Comparison of ENCODE assay signal across 19 cellular contexts in genomic region chr16:1539720-1540555, GRCh38. TPM values are rescaled to one million over a fixed set of nuclear protein-coding genes. Genes with fewer than 3 reads are reported as not detected.
DNase-seq lines count a peak whose midpoint lies in the region; ATAC-seq lines count a peak whose summit lies in the region.
"Had no signal": no experiment of that assay in that cellular context is flagged by ENCODE, and none has a peak within 500 bp of the region (broad histone marks: within the 10 kb centered on the region; RNA-seq: fewer than 3 reads in every experiment).

No MANE protein-coding gene starts in this region.

- peak overlapping the region; percentile 40 for H3K27ac Mint-ChIP-seq in activated naive CD8-positive, alpha-beta T cell treated with anti-CD3 and anti-CD28 coated beads, Interleukin-2, amount 50 U/mL, for 24 hours
- H3K27ac Mint-ChIP-seq in stimulated activated effector memory CD8-positive, alpha-beta T cell treated with anti-CD3 and anti-CD28 coated beads, Interleukin-12 subunit alpha, Interleukin-12 subunit beta, amount 100 ng/mL, for 72 hours: peak overlapping the region; percentile 77
- H3K27ac Mint-ChIP-seq: activated naive CD8-positive, alpha-beta T cell treated with anti-CD3 and anti-CD28 coated beads, Interleukin-2, amount 10 ng/mL, durations not matched to agents 7 days and 5 days had no signal

- no peak overlapping the region for H3K4me3 Mint-ChIP-seq in activated naive CD8-positive, alpha-beta T cell treated with anti-CD3 and anti-CD28 coated beads, Interleukin-2, amount 50 U/mL, for 24 hours
- no peak overlapping the region for H3K4me3 Mint-ChIP-seq in stimulated activated effector memory CD8-positive, alpha-beta T cell treated with anti-CD3 and anti-CD28 coated beads, Interleukin-12 subunit alpha, Interleukin-12 subunit beta, amount 100 ng/mL, for 72 hours
- H3K4me3 Mint-ChIP-seq: activated CD4-positive, alpha-beta T cell treated with anti-CD3 and anti-CD28 coated beads, Interleukin-2, amount 10 ng/mL, durations not matched to agents 7 days and 5 days; activated naive CD8-positive, alpha-beta T cell treated with anti-CD3 and anti-CD28 coated beads, Interleukin-2, amount 10 ng/mL, durations not matched to agents 7 days and 5 days had no signal

- ATAC-seq in Right ventricle myocardium inferior: no peak
- ATAC-seq in Right ventricle myocardium superior (ENCODE audit: poor library complexity): no peak
- no peak for ATAC-seq in activated naive CD8-positive, alpha-beta T cell treated with anti-CD3 and anti-CD28 coated beads, Interleukin-2, amount 50 U/mL, for 24 hours
- no peak for ATAC-seq in stimulated activated effector memory CD8-positive, alpha-beta T cell treated with anti-CD3 and anti-CD28 coated beads, Interleukin-12 subunit alpha, Interleukin-12 subunit beta, amount 100 ng/mL, for 72 hours
- no peak for ATAC-seq in GM19351 (IDR thresholded peaks at IDR 0.05; ENCODE audit: unreplicated experiment)
- no peak for ATAC-seq in GM18868 (IDR thresholded peaks at IDR 0.05; ENCODE audit: unreplicated experiment)

- intact Hi-C loops in Right ventricle myocardium inferior (cut with DNase I): no loop called here
- intact Hi-C loops in Right ventricle myocardium superior (cut with DNase I): no loop called here

- no peaks in the 10 kb centered on the region for H3K9me3 Mint-ChIP-seq in activated naive CD8-positive, alpha-beta T cell treated with anti-CD3 and anti-CD28 coated beads, Interleukin-2, amount 50 U/mL, for 24 hours
- no peaks in the 10 kb centered on the region for H3K9me3 Mint-ChIP-seq in stimulated activated effector memory CD8-positive, alpha-beta T cell treated with anti-CD3 and anti-CD28 coated beads, Interleukin-12 subunit alpha, Interleukin-12 subunit beta, amount 100 ng/mL, for 72 hours
- H3K9me3 Mint-ChIP-seq: activated CD4-positive, alpha-beta T cell treated with anti-CD3 and anti-CD28 coated beads, Interleukin-2, amount 10 ng/mL, durations not matched to agents 7 days and 5 days; activated naive CD8-positive, alpha-beta T cell treated with anti-CD3 and anti-CD28 coated beads, Interleukin-2, amount 10 ng/mL, durations not matched to agents 7 days and 5 days had no signal

- H3K27me3 Mint-ChIP-seq in activated naive CD8-positive, alpha-beta T cell treated with anti-CD3 and anti-CD28 coated beads, Interleukin-2, amount 50 U/mL, for 24 hours: no peaks in the 10 kb centered on the region
- H3K27me3 Mint-ChIP-seq: activated CD4-positive, alpha-beta T cell treated with anti-CD3 and anti-CD28 coated beads, Interleukin-2, amount 10 ng/mL, durations not matched to agents 7 days and 5 days; activated naive CD8-positive, alpha-beta T cell treated with anti-CD3 and anti-CD28 coated beads, Interleukin-2, amount 10 ng/mL, durations not matched to agents 7 days and 5 days had no signal

- DNase-seq in Right ventricle myocardium inferior (ENCODE audit: missing footprints) (peak; percentile 70), Right ventricle myocardium superior (no peak), NCI-H2171 (lab: John Stamatoyannopoulos, UW) (peak; percentile 41), HCEC 1CT (no peak)
- no peak for DNase-seq in activated naive CD8-positive, alpha-beta T cell treated with anti-CD3 and anti-CD28 coated beads, Interleukin-2, amount 50 U/mL, for 24 hours
- no peak for DNase-seq in stimulated activated effector memory CD8-positive, alpha-beta T cell treated with anti-CD3 and anti-CD28 coated beads, Interleukin-12 subunit alpha, Interleukin-12 subunit beta, amount 100 ng/mL, for 72 hours (ENCODE audit: low spot score in 2 of 2)
- DNase-seq: activated CD4-positive, alpha-beta T cell treated with anti-CD3 and anti-CD28 coated beads, Interleukin-2, amount 10 ng/mL, durations not matched to agents 7 days and 5 days; activated naive CD8-positive, alpha-beta T cell treated with anti-CD3 and anti-CD28 coated beads, Interleukin-2, amount 10 ng/mL, durations not matched to agents 7 days and 5 days; effector CD4-positive, alpha-beta T cell; foreskin melanocyte; NCI-H1092; NCI-H2081; NCI-H446 treated with DMSO at 0.1 percent for 48 hours; NK-92 treated with Interleukin-12 subunit alpha and Interleukin-12 subunit beta, amount 100 ng/mL, for 24 hours; T-helper 2 cell had no signal

- H3K36me3 Mint-ChIP-seq in activated naive CD8-positive, alpha-beta T cell treated with anti-CD3 and anti-CD28 coated beads, Interleukin-2, amount 50 U/mL, for 24 hours (ENCODE audit: low read depth): peaks cover 30% of the 10 kb centered on the region
- H3K36me3 Mint-ChIP-seq in stimulated activated effector memory CD8-positive, alpha-beta T cell treated with anti-CD3 and anti-CD28 coated beads, Interleukin-12 subunit alpha, Interleukin-12 subunit beta, amount 100 ng/mL, for 72 hours: peaks cover 46% of the 10 kb centered on the region

- peaks cover 73% of the 10 kb centered on the region for H3K4me1 Mint-ChIP-seq in activated naive CD8-positive, alpha-beta T cell treated with anti-CD3 and anti-CD28 coated beads, Interleukin-2, amount 50 U/mL, for 24 hours
- H3K4me1 Mint-ChIP-seq in stimulated activated effector memory CD8-positive, alpha-beta T cell treated with anti-CD3 and anti-CD28 coated beads, Interleukin-12 subunit alpha, Interleukin-12 subunit beta, amount 100 ng/mL, for 72 hours: peaks cover 52% of the 10 kb centered on the region

RNA-seq across cellular contexts. Expression of gene TMEM204, which starts 6.5 kb away (rescaled TPM):
- total RNA-seq in Right ventricle myocardium inferior: 30.7 TPM
- 28.9 TPM for total RNA-seq in Right ventricle myocardium superior

RNA-seq across cellular contexts. Expression of gene TELO2, which starts 46.8 kb away (rescaled TPM):
- total RNA-seq in Right ventricle myocardium inferior (18.9 TPM), Right ventricle myocardium superior (18.8 TPM)

RNA-seq across cellular contexts. Expression of gene PTX4, which starts 51.2 kb away (rescaled TPM):
- not detected for total RNA-seq in Right ventricle myocardium inferior
- total RNA-seq in Right ventricle myocardium superior: 0.16 TPM
- total RNA-seq: activated CD4-positive, alpha-beta T cell treated with anti-CD3 and anti-CD28 coated beads, Interleukin-2, amount 10 ng/mL, durations not matched to agents 7 days and 5 days; activated naive CD8-positive, alpha-beta T cell treated with anti-CD3 and anti-CD28 coated beads, Interleukin-2, amount 10 ng/mL, durations not matched to agents 7 days and 5 days; cerebellum; SJSA1 had no signal

Comparison
In these comparisons a context has a peak if more than half of its experiments do, and no peak if none do; other contexts are left out.
1. DNase-seq: peak in Right ventricle myocardium inferior (single experiment) and NCI-H2171 (single experiment); none in Right ventricle myocardium superior (single experiment), activated naive CD8-positive, alpha-beta T cell treated with anti-CD3 and anti-CD28 coated beads, Interleukin-2, amount 50 U/mL, for 24 hours (single experiment), stimulated activated effector memory CD8-positive, alpha-beta T cell treated with anti-CD3 and anti-CD28 coated beads, Interleukin-12 subunit alpha, Interleukin-12 subunit beta, amount 100 ng/mL, for 72 hours (0 of 2) and HCEC 1CT (single experiment).